Comparison of ENCODE assay signal across 16 cellular contexts in genomic region chr17:26773189-26774188, GRCh38.
"Had no signal": no experiment of that assay in that cellular context is flagged by ENCODE, and none has a peak within 500 bp of the region (broad histone marks: within the 10 kb centered on the region; RNA-seq: fewer than 3 reads in every experiment).

No MANE protein-coding gene starts in this region.

- H3K27me3 Mint-ChIP-seq: activated T-cell treated with anti-CD3 and anti-CD28 coated beads, Interleukin-2, amount 50 U/mL, for 24 hours; activated T-helper 17 cell treated with anti-CD3 and anti-CD28 coated beads, Interleukin-2, amount 50 U/mL, for 72 hours had no signal

- DNase-seq: activated CD4-positive, alpha-beta T cell treated with anti-CD3 and anti-CD28 coated beads for 48 hours; activated T-cell treated with anti-CD3 and anti-CD28 coated beads, Interleukin-2, amount 50 U/mL, for 24 hours; cerebellar nuclear complex; cortex of kidney; endodermal cell; esophagus squamous epithelium; left cardiac atrium; naive thymus-derived CD4-positive, alpha-beta T cell; psoas muscle; stimulated activated CD4-positive, alpha-beta T cell treated with anti-CD3 and anti-CD28 coated beads, Interleukin-1b, Interleukin-23, amount 100 ng/mL, for 48 hours; stimulated activated naive CD8-positive, alpha-beta T cell treated with anti-CD3 and anti-CD28 coated beads, Interleukin-15, amount 100 ng/mL, for 72 hours had no signal

- H3K27ac Mint-ChIP-seq: activated T-cell treated with anti-CD3 and anti-CD28 coated beads, Interleukin-2, amount 50 U/mL, for 24 hours; activated T-helper 17 cell treated with anti-CD3 and anti-CD28 coated beads, Interleukin-2, amount 50 U/mL, for 72 hours; endodermal cell; stimulated activated effector memory CD8-positive, alpha-beta T cell treated with anti-CD3 and anti-CD28 coated beads, Interleukin-12 subunit alpha, Interleukin-12 subunit beta, amount 100 ng/mL, for 72 hours; stimulated activated naive CD8-positive, alpha-beta T cell treated with anti-CD3 and anti-CD28 coated beads, Interleukin-15, amount 100 ng/mL, for 72 hours; T-helper 1 cell treated with Interleukin-12 subunit alpha and Interleukin-12 subunit beta and Interleukin-4 antibody, amounts not matched to agents 30 μg/mL and 1 μg/mL, for 36 hours had no signal

- ATAC-seq: activated T-helper 17 cell treated with anti-CD3 and anti-CD28 coated beads, Interleukin-2, amount 50 U/mL, for 72 hours; gastroesophageal sphincter; left cardiac atrium; naive thymus-derived CD4-positive, alpha-beta T cell; psoas muscle; stimulated activated effector memory CD8-positive, alpha-beta T cell treated with anti-CD3 and anti-CD28 coated beads, Interleukin-12 subunit alpha, Interleukin-12 subunit beta, amount 100 ng/mL, for 72 hours; stimulated activated naive CD8-positive, alpha-beta T cell treated with anti-CD3 and anti-CD28 coated beads, Interleukin-15, amount 100 ng/mL, for 72 hours had no signal

- H3K4me3 Mint-ChIP-seq: activated T-cell treated with anti-CD3 and anti-CD28 coated beads, Interleukin-2, amount 50 U/mL, for 24 hours; activated T-helper 17 cell treated with anti-CD3 and anti-CD28 coated beads, Interleukin-2, amount 50 U/mL, for 72 hours; endodermal cell; neural crest cell; stimulated activated effector memory CD8-positive, alpha-beta T cell treated with anti-CD3 and anti-CD28 coated beads, Interleukin-12 subunit alpha, Interleukin-12 subunit beta, amount 100 ng/mL, for 72 hours; stimulated activated naive CD8-positive, alpha-beta T cell treated with anti-CD3 and anti-CD28 coated beads, Interleukin-15, amount 100 ng/mL, for 72 hours; T-helper 1 cell treated with Interleukin-12 subunit alpha and Interleukin-12 subunit beta and Interleukin-4 antibody, amounts not matched to agents 30 μg/mL and 1 μg/mL, for 36 hours had no signal

- H3K36me3 Mint-ChIP-seq: naive thymus-derived CD4-positive, alpha-beta T cell; stimulated activated effector memory CD8-positive, alpha-beta T cell treated with anti-CD3 and anti-CD28 coated beads, Interleukin-12 subunit alpha, Interleukin-12 subunit beta, amount 100 ng/mL, for 72 hours had no signal

- H3K4me1 Mint-ChIP-seq: activated T-helper 17 cell treated with anti-CD3 and anti-CD28 coated beads, Interleukin-2, amount 50 U/mL, for 72 hours; endodermal cell; naive thymus-derived CD4-positive, alpha-beta T cell; neural crest cell; stimulated activated effector memory CD8-positive, alpha-beta T cell treated with anti-CD3 and anti-CD28 coated beads, Interleukin-12 subunit alpha, Interleukin-12 subunit beta, amount 100 ng/mL, for 72 hours; stimulated activated naive CD8-positive, alpha-beta T cell treated with anti-CD3 and anti-CD28 coated beads, Interleukin-15, amount 100 ng/mL, for 72 hours had no signal
